Comparison of ENCODE assay signal across 11 cellular contexts in genomic region chr14:62546862-62547474, GRCh38.
"Had no signal": no experiment of that assay in that cellular context is flagged by ENCODE, and none has a peak within 500 bp of the region (broad histone marks: within the 10 kb centered on the region; RNA-seq: fewer than 3 reads in every experiment).

No MANE protein-coding gene starts in this region.

- H3K4me1 Mint-ChIP-seq: nephron had no signal

- ATAC-seq: activated naive CD4-positive, alpha-beta T cell treated with anti-CD3 and anti-CD28 coated beads, Interleukin-2, amount 50 U/mL, for 72 hours; esophagus mucosa had no signal

- H3K4me3 Mint-ChIP-seq: nephron had no signal

- DNase-seq: activated CD4-positive, alpha-beta T cell treated with anti-CD3 and anti-CD28 coated beads, Interleukin-2, amount 50 U/mL, for 4 hours; activated effector memory CD4-positive, alpha-beta T cell treated with Interleukin-2 at 50 U/mL for 16 hours; activated T-cell treated with anti-CD3 and anti-CD28 coated beads, Interleukin-2, amount 50 U/mL, for 1 hour; dermis blood vessel endothelial cell; glutamatergic neuron; stimulated activated CD4-positive, alpha-beta T cell treated with anti-CD3 and anti-CD28 coated beads, Interleukin-2, amount 100 ng/mL, for 48 hours; stimulated activated naive CD4-positive, alpha-beta T cell treated with Interleukin-2 at 50 U/mL for 16 hours; T-helper 1 cell had no signal

- H3K27ac Mint-ChIP-seq: nephron had no signal
